ENCODE assay signal across 15 cellular contexts in the genomic region with DNA sequence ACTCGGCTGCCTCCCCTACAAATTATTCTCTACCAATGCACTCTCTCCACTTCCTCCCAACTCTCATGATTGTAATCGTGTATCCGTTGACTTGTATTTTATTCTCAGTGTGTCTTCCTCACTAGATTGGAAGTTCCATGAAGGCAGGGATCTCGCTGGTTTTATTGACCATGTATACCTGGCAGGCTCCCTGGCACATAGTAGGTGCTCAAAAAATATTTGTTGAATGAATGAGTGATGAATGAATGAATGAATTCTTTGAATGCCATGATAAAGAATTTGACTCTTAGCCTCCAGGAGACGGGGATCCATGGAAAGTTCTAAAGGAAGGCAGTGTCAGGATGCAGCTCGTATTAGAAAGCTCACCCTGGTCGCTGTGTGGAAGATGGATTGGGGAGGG. TPM values are rescaled to one million over a fixed set of nuclear protein-coding genes. Genes with fewer than 3 reads are reported as not detected.
DNase-seq lines count a peak whose midpoint lies in the region; ATAC-seq, FAIRE-seq and TF ChIP-seq lines count a peak whose summit lies in the region.
"Had no signal": no experiment of that assay in that cellular context is flagged by ENCODE, and none has a peak within 500 bp of the region (broad histone marks: within the 10 kb centered on the region; RNA-seq: fewer than 3 reads in every experiment).

No MANE protein-coding gene starts in this region.

- H3K4me1 ChIP-seq in adrenal gland (replicated peaks in 1 of 2) = peaks cover 29 to 62% of the 10 kb centered on the region in 2 donors
- peaks cover 4 to 69% (median 46%) of the 10 kb centered on the region in 3 donors for H3K4me1 ChIP-seq in gastroesophageal sphincter

- H3K4me3 ChIP-seq in adrenal gland (no peak overlapping the region), gastroesophageal sphincter (no peak overlapping the region)
- H3K4me3 ChIP-seq: lung had no signal

- CTCF ChIA-PET in CD4-positive, alpha-beta T cell (lab: Charles Lee) = no interaction called here

- H3K4me1 Mint-ChIP-seq in CD4-positive, alpha-beta T cell (ENCODE audit: low read depth) = peaks cover 58% of the 10 kb centered on the region
- H3K4me1 Mint-ChIP-seq in progenitor cell of endocrine pancreas (ENCODE audit: low read depth) (peaks cover 32% of the 10 kb centered on the region), mesothelial cell of epicardium (peaks cover 57% of the 10 kb centered on the region)

- POLR2A ChIA-PET in CD4-positive, alpha-beta T cell (lab: Charles Lee) = no interaction called here

- H3K9me3 ChIP-seq in CD4-positive, alpha-beta T cell (ENCODE audit: control insufficient read depth, low read length) = no peaks in the 10 kb centered on the region
- H3K9me3 ChIP-seq in adrenal gland (replicated peaks in 1 of 3) = no peaks in the 10 kb centered on the region
- H3K9me3 ChIP-seq in gastroesophageal sphincter = no peaks in the 10 kb centered on the region

- TF ChIP-seq POLR2A in adrenal gland (IDR thresholded peaks at IDR 0.05) (no peak), gastroesophageal sphincter (IDR thresholded peaks at IDR 0.05) (no peak), H54 (IDR thresholded peaks at IDR 0.05; ENCODE audit: low read depth, low read length) (no peak)

- no peak for FAIRE-seq in H54 (lab: Jason Lieb, UNC)
- FAIRE-seq: GM18507, GM19239 had no signal

- intact Hi-C loops in CD4-positive, alpha-beta T cell (cut with DNase I, micrococcal nuclease) = no loop called here
- intact Hi-C loops in adrenal gland (cut with DNase I) = no loop called here

- no peaks in the 10 kb centered on the region for H3K27me3 Mint-ChIP-seq in CD4-positive, alpha-beta T cell
- H3K27me3 Mint-ChIP-seq in progenitor cell of endocrine pancreas (no peaks in the 10 kb centered on the region), mesothelial cell of epicardium (ENCODE audit: low read depth) (no peaks in the 10 kb centered on the region)
- H3K27me3 Mint-ChIP-seq: activated CD8-positive, alpha-beta memory T cell treated with anti-CD3 and anti-CD28 coated beads, Interleukin-2, amount 10 ng/mL, durations not matched to agents 7 days and 5 days had no signal

- TF ChIP-seq CTCF in CD4-positive, alpha-beta T cell (IDR thresholded peaks at IDR 0.05) = no peak
- TF ChIP-seq CTCF in adrenal gland (IDR thresholded peaks at IDR 0.05) = no peak
- no peak for TF ChIP-seq CTCF in gastroesophageal sphincter (IDR thresholded peaks at IDR 0.05)
- TF ChIP-seq CTCF in progenitor cell of endocrine pancreas (IDR thresholded peaks at IDR 0.05; ENCODE audit: unreplicated experiment) = no peak
- TF ChIP-seq CTCF in mesothelial cell of epicardium (IDR thresholded peaks at IDR 0.05; ENCODE audit: unreplicated experiment) = no peak

- TF ChIP-seq EP300 in gastroesophageal sphincter (IDR thresholded peaks at IDR 0.05) = no peak

- WGBS in adrenal gland, 4 donors = 70 to 80% (median 77%) methylated on average over 7 of the region's 7 CpGs
- WGBS in gastroesophageal sphincter (ENCODE audit: low coverage in 1 of 2), 2 donors = 83 to 87% methylated on average over 7 of the region's 7 CpGs

- peaks cover 10% of the 10 kb centered on the region for H3K36me3 Mint-ChIP-seq in CD4-positive, alpha-beta T cell (ENCODE audit: low read depth)
- H3K36me3 Mint-ChIP-seq in progenitor cell of endocrine pancreas (ENCODE audit: insufficient read depth) (no peaks in the 10 kb centered on the region), mesothelial cell of epicardium (no peaks in the 10 kb centered on the region)
- H3K36me3 Mint-ChIP-seq: activated CD8-positive, alpha-beta memory T cell treated with anti-CD3 and anti-CD28 coated beads, Interleukin-2, amount 10 ng/mL, durations not matched to agents 7 days and 5 days had no signal

- no peak for ATAC-seq in CD4-positive, alpha-beta T cell (ENCODE audit: poor library complexity)
- no peak for ATAC-seq in gastroesophageal sphincter
- ATAC-seq in HG02885 (IDR thresholded peaks at IDR 0.05; ENCODE audit: poor library complexity, unreplicated experiment) = no peak
- ATAC-seq: activated CD8-positive, alpha-beta memory T cell treated with anti-CD3 and anti-CD28 coated beads, Interleukin-2, amount 10 ng/mL, durations not matched to agents 7 days and 5 days had no signal

- H3K36me3 ChIP-seq in adrenal gland (replicated peaks in 1 of 2) = no peaks in the 10 kb centered on the region
- no peaks in the 10 kb centered on the region for H3K36me3 ChIP-seq in gastroesophageal sphincter

- no peak overlapping the region for H3K27ac ChIP-seq in CD4-positive, alpha-beta T cell (ENCODE audit: low read depth, low read length)
- H3K27ac ChIP-seq in adrenal gland = peak overlapping the region; percentile 19 to 90 (median 77)
- H3K27ac ChIP-seq in gastroesophageal sphincter = peak overlapping the region in 3 of 4 donors; percentile 96 to 98 (median 98)

- DNase-seq in CD4-positive, alpha-beta T cell = no peak
- DNase-seq in adrenal gland (no peak), progenitor cell of endocrine pancreas (ENCODE audit: low spot score, unreplicated experiment) (no peak), H54 (ENCODE audit: insufficient read length, low spot score) (no peak), mesothelial cell of epicardium (ENCODE audit: low spot score in 2 of 2, unreplicated experiment in 2 of 2) (no peak), GM19240 (ENCODE audit: insufficient read length, low spot score) (no peak)
- DNase-seq: activated CD4-positive, CD25-positive, alpha-beta regulatory T cell; activated CD8-positive, alpha-beta memory T cell treated with anti-CD3 and anti-CD28 coated beads, Interleukin-2, amount 10 ng/mL, durations not matched to agents 7 days and 5 days; activated gamma-delta T cell had no signal

- no peak overlapping the region for H3K4me3 Mint-ChIP-seq in CD4-positive, alpha-beta T cell
- H3K4me3 Mint-ChIP-seq in progenitor cell of endocrine pancreas (ENCODE audit: low read depth) = no peak overlapping the region
- H3K4me3 Mint-ChIP-seq in mesothelial cell of epicardium = no peak overlapping the region
- H3K4me3 Mint-ChIP-seq: activated CD8-positive, alpha-beta memory T cell treated with anti-CD3 and anti-CD28 coated beads, Interleukin-2, amount 10 ng/mL, durations not matched to agents 7 days and 5 days; T-helper 1 cell treated with Interleukin-12 subunit alpha and Interleukin-12 subunit beta and Interleukin-4 antibody, amounts not matched to agents 30 μg/mL and 1 μg/mL, for 36 hours had no signal

- H3K9me3 Mint-ChIP-seq in CD4-positive, alpha-beta T cell = no peaks in the 10 kb centered on the region
- H3K9me3 Mint-ChIP-seq in progenitor cell of endocrine pancreas (ENCODE audit: low read depth) = no peaks in the 10 kb centered on the region
- H3K9me3 Mint-ChIP-seq in mesothelial cell of epicardium = no peaks in the 10 kb centered on the region
- H3K9me3 Mint-ChIP-seq: T-helper 1 cell treated with Interleukin-12 subunit alpha and Interleukin-12 subunit beta and Interleukin-4 antibody, amounts not matched to agents 30 μg/mL and 1 μg/mL, for 36 hours had no signal

- peak overlapping the region; percentile 22 for H3K27ac Mint-ChIP-seq in CD4-positive, alpha-beta T cell
- H3K27ac Mint-ChIP-seq in progenitor cell of endocrine pancreas (peak overlapping the region; percentile 58), mesothelial cell of epicardium (no peak overlapping the region)
- H3K27ac Mint-ChIP-seq: activated CD8-positive, alpha-beta memory T cell treated with anti-CD3 and anti-CD28 coated beads, Interleukin-2, amount 10 ng/mL, durations not matched to agents 7 days and 5 days; T-helper 1 cell treated with Interleukin-12 subunit alpha and Interleukin-12 subunit beta and Interleukin-4 antibody, amounts not matched to agents 30 μg/mL and 1 μg/mL, for 36 hours had no signal

- no peaks in the 10 kb centered on the region for H3K27me3 ChIP-seq in CD4-positive, alpha-beta T cell (ENCODE audit: control insufficient read depth, insufficient read depth, low read length)
- no peaks in the 10 kb centered on the region for H3K27me3 ChIP-seq in adrenal gland
- H3K27me3 ChIP-seq in gastroesophageal sphincter = no peaks in the 10 kb centered on the region

RNA-seq across cellular contexts. Expression of gene WASF2, which starts 28.8 kb away (rescaled TPM):
- 100 to 1,000 TPM; 119 to 121 TPM for total RNA-seq in CD4-positive, alpha-beta T cell
- total RNA-seq in adrenal gland (100 to 1,000 TPM in 4 of 8 donors, 10 to 100 TPM in 4; 47.3 to 159 (median 93.4) TPM), gastroesophageal sphincter (100 to 1,000 TPM in 1 of 4 donors, 10 to 100 TPM in 3; 74.7 to 107 (median 79.8) TPM), progenitor cell of endocrine pancreas (74.6 and 76.9 TPM in 2 replicates), mesothelial cell of epicardium (97.8 to 102 TPM (median 99.3 TPM) in 3 replicates)
- polyA plus RNA-seq in adrenal gland = 10 to 100 TPM; 18.9 to 94.6 (median 29.0) TPM
